17 cellular contexts compared by ENCODE assay signal in the genomic region with DNA sequence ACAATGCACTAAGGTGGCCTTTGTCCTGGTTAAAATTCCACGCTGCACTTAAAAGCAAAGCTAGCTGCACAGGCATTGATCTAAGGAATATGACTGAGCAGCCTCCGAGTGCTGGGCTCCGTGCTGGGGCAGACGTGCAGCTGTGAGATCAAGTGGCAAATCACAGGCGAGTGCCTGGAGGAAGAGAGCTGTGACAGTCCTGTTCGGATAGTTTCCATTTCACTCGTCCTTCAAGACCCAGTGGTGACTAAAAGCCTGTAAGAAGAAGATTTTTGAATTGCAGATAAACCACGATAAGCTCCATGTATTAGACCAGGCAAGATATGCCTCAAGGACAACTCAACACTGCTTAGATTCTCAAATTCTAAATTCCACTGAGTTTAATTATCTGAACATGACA.
"Had no signal": no experiment of that assay in that cellular context is flagged by ENCODE, and none has a peak within 500 bp of the region (broad histone marks: within the 10 kb centered on the region; RNA-seq: fewer than 3 reads in every experiment).

No MANE protein-coding gene starts in this region.

- H3K27ac Mint-ChIP-seq: activated CD4-positive, alpha-beta T cell treated with anti-CD3 and anti-CD28 coated beads, Interleukin-2, amount 10 ng/mL, durations not matched to agents 7 days and 5 days; activated naive CD8-positive, alpha-beta T cell treated with anti-CD3 and anti-CD28 coated beads for 36 hours had no signal

- H3K4me1 ChIP-seq: body of pancreas, colonic mucosa, transverse colon had no signal

- H3K4me3 ChIP-seq: body of pancreas, colonic mucosa, esophagus squamous epithelium, transverse colon had no signal

- DNase-seq: activated CD4-positive, alpha-beta T cell treated with anti-CD3 and anti-CD28 coated beads, Interleukin-2, amount 10 ng/mL, durations not matched to agents 7 days and 5 days; activated CD4-positive, CD25-positive, alpha-beta regulatory T cell; activated CD8-positive, alpha-beta memory T cell treated with anti-CD3 and anti-CD28 coated beads, Interleukin-2, amount 50 U/mL, for 48 hours; activated gamma-delta T cell treated with Interleukin-2 at 50 U/mL for 16 hours; activated naive CD8-positive, alpha-beta T cell treated with anti-CD3 and anti-CD28 coated beads for 36 hours; amygdala; body of pancreas; central memory CD4-positive, alpha-beta T cell; colonic mucosa; esophagus squamous epithelium; stimulated activated CD4-positive, alpha-beta T cell treated with anti-CD3 and anti-CD28 coated beads, Interleukin-15, amount 100 ng/mL, for 24 hours; stimulated activated CD4-positive, alpha-beta T cell treated with anti-CD3 and anti-CD28 coated beads, Interleukin-4, amount 100 ng/mL, for 1 hour; stimulated activated naive CD4-positive, alpha-beta T cell; SW 1271; transverse colon had no signal

- H3K4me3 Mint-ChIP-seq: activated CD4-positive, alpha-beta T cell treated with anti-CD3 and anti-CD28 coated beads, Interleukin-2, amount 10 ng/mL, durations not matched to agents 7 days and 5 days; activated naive CD8-positive, alpha-beta T cell treated with anti-CD3 and anti-CD28 coated beads for 36 hours had no signal

- ATAC-seq: body of pancreas had no signal

- H3K36me3 Mint-ChIP-seq: activated naive CD8-positive, alpha-beta T cell treated with anti-CD3 and anti-CD28 coated beads for 36 hours had no signal

- H3K9me3 Mint-ChIP-seq: activated CD4-positive, alpha-beta T cell treated with anti-CD3 and anti-CD28 coated beads, Interleukin-2, amount 10 ng/mL, durations not matched to agents 7 days and 5 days; activated naive CD8-positive, alpha-beta T cell treated with anti-CD3 and anti-CD28 coated beads for 36 hours had no signal

- H3K4me1 Mint-ChIP-seq: activated CD4-positive, alpha-beta T cell treated with anti-CD3 and anti-CD28 coated beads, Interleukin-2, amount 10 ng/mL, durations not matched to agents 7 days and 5 days; activated naive CD8-positive, alpha-beta T cell treated with anti-CD3 and anti-CD28 coated beads for 36 hours had no signal

- H3K27me3 ChIP-seq: body of pancreas, colonic mucosa, neutrophil, transverse colon had no signal

- FAIRE-seq: endothelial cell of umbilical vein had no signal

- H3K27ac ChIP-seq: body of pancreas, colonic mucosa, esophagus squamous epithelium, neutrophil, transverse colon had no signal

- H3K36me3 ChIP-seq: colonic mucosa, esophagus squamous epithelium, neutrophil, transverse colon had no signal

- H3K9me3 ChIP-seq: body of pancreas, colonic mucosa, esophagus squamous epithelium, neutrophil, transverse colon had no signal
